ENCODE assay signal across 8 cellular contexts in genomic region chr5:126776499-126777256, GRCh38. TPM values are rescaled to one million over a fixed set of nuclear protein-coding genes. Genes with fewer than 3 reads are reported as not detected.
DNase-seq lines count a peak whose midpoint lies in the region; ATAC-seq, FAIRE-seq and TF ChIP-seq lines count a peak whose summit lies in the region.

Gene LMNB1, plus strand, starts transcription at chr5:126777136. Its CDS starts 373 bp downstream, at chr5:126777509.

- ATAC-seq in HG02973 (IDR thresholded peaks at IDR 0.05; ENCODE audit: unreplicated experiment) (peak; percentile 55), left ventricle myocardium superior (peak; percentile 97), psoas muscle (peak; percentile 94 to 97 (median 96))

- peaks cover 8% of the 10 kb centered on the region for H3K4me1 ChIP-seq in psoas muscle

- TF ChIP-seq CTCF in psoas muscle (IDR thresholded peaks at IDR 0.05): no peak

- H3K27ac ChIP-seq in angular gyrus (ENCODE audit: low read depth, low read length): peak within 1 kb of the TSS; percentile 70
- H3K27ac ChIP-seq in psoas muscle: peak within 1 kb of the TSS; percentile 96

- intact Hi-C loops in T-helper 2 cell treated with Interferon-gamma antibody and Interleukin-4, amounts not matched to agents 100 ng/mL and 5 ng/mL, for 36 hours (cut with micrococcal nuclease): loop anchor here (1.0 to 10.0 kb wide), 5 partner anchors 14 to 1306 kb away; partner anchors contain the start of genes GRAMD2B, MARCHF3 and SLC12A2
- intact Hi-C loops in left ventricle myocardium superior (cut with micrococcal nuclease) (no loop called here), psoas muscle (cut with DNase I) (loop anchor here in 1 of 2 donors (5.0 kb wide), 2 partner anchors 119 to 256 kb away; partner anchors contain the start of gene MARCHF3)

- no peaks in the 10 kb centered on the region for H3K36me3 ChIP-seq in psoas muscle (ENCODE audit: insufficient read depth in 1 of 2, low read depth in 1 of 2)

- peak within 1 kb of the TSS; percentile 92 for H3K4me3 ChIP-seq in psoas muscle

- FAIRE-seq in GM18507 (lab: Jason Lieb, UNC) (peak; percentile 84), urothelium cell line (lab: Jason Lieb, UNC) (no peak)

- 0% methylated on average over 42 to 74 of the region's 74 CpGs for WGBS in psoas muscle, 3 donors

- peak; percentile 69 for DNase-seq in GM18507 (ENCODE audit: extremely low spot score, insufficient read length, low read depth)
- peak; percentile 82 to 91 for DNase-seq in NCI-H1930 (lab: John Stamatoyannopoulos, UW)
- DNase-seq in left ventricle myocardium superior: peak; percentile 97
- peak; percentile 95 to 96 for DNase-seq in psoas muscle
- DNase-seq in urothelium cell line (ENCODE audit: low spot score): peak; percentile 96

- no peaks in the 10 kb centered on the region for H3K9me3 ChIP-seq in psoas muscle

- H3K27me3 ChIP-seq in psoas muscle (ENCODE audit: insufficient read depth in 3 of 3, low read length in 2 of 3): no peaks in the 10 kb centered on the region

RNA-seq across cellular contexts. Expression of gene LMNB1, which starts in this region (rescaled TPM):
- 290 and 293 TPM in 2 replicates for total RNA-seq in T-helper 2 cell treated with Interferon-gamma antibody and Interleukin-4, amounts not matched to agents 100 ng/mL and 5 ng/mL, for 36 hours
- total RNA-seq in left ventricle myocardium superior (2.3 TPM), psoas muscle (1 to 10 TPM; 1.4 to 4.1 (median 2.1) TPM)
- polyA plus RNA-seq in psoas muscle: 1 to 10 TPM in 1 of 3 donors, under 1 TPM in 2; 0.66 to 1.0 (median 0.72) TPM

Comparison
In these comparisons a context has a peak if more than half of its experiments do, and no peak if none do; other contexts are left out.
1. Peak in every context shown above with its lines: DNase-seq, ATAC-seq, H3K4me3 ChIP-seq and H3K27ac ChIP-seq.
2. RNA of gene LMNB1 (total RNA-seq): 290 to 293 TPM in T-helper 2 cell treated with Interferon-gamma antibody and Interleukin-4, amounts not matched to agents 100 ng/mL and 5 ng/mL, for 36 hours; 1.4 to 4.1 TPM in psoas muscle and 2.3 TPM in left ventricle myocardium superior (single experiment); every median in the first group is over 10 times any median in the second.